In the genomic region with DNA sequence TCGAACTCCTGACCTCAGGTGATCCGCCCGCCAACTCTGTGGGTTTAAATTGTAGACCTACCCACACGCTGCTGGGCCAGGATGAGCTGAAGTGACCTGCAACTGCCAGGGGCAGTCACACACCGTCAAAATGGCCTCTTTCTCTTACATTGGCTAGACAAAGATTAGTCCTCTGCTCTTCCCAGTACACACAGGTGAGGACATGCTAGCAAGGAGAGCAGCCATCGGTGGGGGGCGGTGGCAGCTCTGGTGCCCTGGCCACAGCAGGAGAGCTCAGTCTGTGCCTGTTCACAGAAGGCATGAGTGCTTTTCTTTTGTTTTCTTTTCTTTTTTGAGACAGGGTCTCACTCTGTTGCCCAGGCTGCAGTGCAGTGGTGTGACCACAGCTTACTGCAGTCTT, we compare ENCODE assay signal across 25 cellular contexts.
"Had no signal": no experiment of that assay in that cellular context is flagged by ENCODE, and none has a peak within 500 bp of the region (broad histone marks: within the 10 kb centered on the region; RNA-seq: fewer than 3 reads in every experiment).

No MANE protein-coding gene starts in this region.

- H3K4me3 Mint-ChIP-seq: activated CD4-positive, alpha-beta memory T cell treated with anti-CD3 and anti-CD28 coated beads, Interleukin-2, amount 10 ng/mL, durations not matched to agents 7 days and 5 days; activated CD4-positive, alpha-beta T cell treated with anti-CD3 and anti-CD28 coated beads, Interleukin-2, amount 10 ng/mL, durations not matched to agents 7 days and 5 days; activated naive CD4-positive, alpha-beta T cell treated with anti-CD3 and anti-CD28 coated beads, Interleukin-2, amount 10 ng/mL, durations not matched to agents 7 days and 5 days; activated naive CD8-positive, alpha-beta T cell treated with anti-CD3 and anti-CD28 coated beads, Interleukin-2, amount 10 ng/mL, durations not matched to agents 7 days and 5 days; activated T-cell treated with anti-CD3 and anti-CD28 coated beads, Interleukin-2, amount 50 U/mL, for 24 hours; activated T-cell treated with anti-CD3 and anti-CD28 coated beads, Interleukin-2, amount 50 U/mL, for 72 hours; central memory CD8-positive, alpha-beta T cell; T-helper 17 cell; T-helper 2 cell treated with Interferon-gamma antibody and Interleukin-4, amounts not matched to agents 5 μg/mL and 100 μg/mL, for 36 hours had no signal

- H3K36me3 Mint-ChIP-seq: activated naive CD4-positive, alpha-beta T cell treated with anti-CD3 and anti-CD28 coated beads, Interleukin-2, amount 50 U/mL, for 72 hours had no signal

- H3K27me3 Mint-ChIP-seq: activated CD4-positive, alpha-beta memory T cell treated with anti-CD3 and anti-CD28 coated beads, Interleukin-2, amount 10 ng/mL, durations not matched to agents 7 days and 5 days; activated CD4-positive, alpha-beta T cell treated with anti-CD3 and anti-CD28 coated beads, Interleukin-2, amount 10 ng/mL, durations not matched to agents 7 days and 5 days; activated naive CD4-positive, alpha-beta T cell treated with anti-CD3 and anti-CD28 coated beads, Interleukin-2, amount 10 ng/mL, durations not matched to agents 7 days and 5 days; activated naive CD8-positive, alpha-beta T cell treated with anti-CD3 and anti-CD28 coated beads, Interleukin-2, amount 10 ng/mL, durations not matched to agents 7 days and 5 days; activated T-cell treated with anti-CD3 and anti-CD28 coated beads, Interleukin-2, amount 50 U/mL, for 24 hours; central memory CD8-positive, alpha-beta T cell; T-helper 17 cell had no signal

- H3K27ac Mint-ChIP-seq: activated CD4-positive, alpha-beta memory T cell treated with anti-CD3 and anti-CD28 coated beads, Interleukin-2, amount 10 ng/mL, durations not matched to agents 7 days and 5 days; activated CD4-positive, alpha-beta T cell treated with anti-CD3 and anti-CD28 coated beads, Interleukin-2, amount 10 ng/mL, durations not matched to agents 7 days and 5 days; activated naive CD8-positive, alpha-beta T cell treated with anti-CD3 and anti-CD28 coated beads, Interleukin-2, amount 10 ng/mL, durations not matched to agents 7 days and 5 days; activated T-cell treated with anti-CD3 and anti-CD28 coated beads, Interleukin-2, amount 50 U/mL, for 24 hours; activated T-cell treated with anti-CD3 and anti-CD28 coated beads, Interleukin-2, amount 50 U/mL, for 72 hours; T-helper 17 cell; T-helper 2 cell treated with Interferon-gamma antibody and Interleukin-4, amounts not matched to agents 5 μg/mL and 100 μg/mL, for 36 hours had no signal

- DNase-seq: activated CD4-positive, alpha-beta memory T cell treated with anti-CD3 and anti-CD28 coated beads, Interleukin-2, amount 10 ng/mL, durations not matched to agents 7 days and 5 days; activated CD4-positive, alpha-beta T cell treated with anti-CD3 and anti-CD28 coated beads for 1 hour; activated CD4-positive, alpha-beta T cell treated with anti-CD3 and anti-CD28 coated beads for 4 hours; activated CD4-positive, alpha-beta T cell treated with anti-CD3 and anti-CD28 coated beads, Interleukin-2, amount 10 ng/mL, durations not matched to agents 7 days and 5 days; activated CD4-positive, alpha-beta T cell treated with anti-CD3 and anti-CD28 coated beads, Interleukin-2, amount 50 U/mL, for 4 hours; activated CD8-positive, alpha-beta memory T cell treated with anti-CD3 and anti-CD28 coated beads, Interleukin-2, amount 50 U/mL, for 48 hours; activated gamma-delta T cell; activated naive CD4-positive, alpha-beta T cell; activated naive CD4-positive, alpha-beta T cell treated with anti-CD3 and anti-CD28 coated beads, Interleukin-2, amount 10 ng/mL, durations not matched to agents 7 days and 5 days; activated naive CD8-positive, alpha-beta T cell treated with anti-CD3 and anti-CD28 coated beads, Interleukin-2, amount 10 ng/mL, durations not matched to agents 7 days and 5 days; activated T-cell treated with anti-CD3 and anti-CD28 coated beads for 4 hours; activated T-cell treated with anti-CD3 and anti-CD28 coated beads, Interleukin-2, amount 50 U/mL, for 24 hours; activated T-cell treated with anti-CD3 and anti-CD28 coated beads, Interleukin-2, amount 50 U/mL, for 72 hours; brain microvascular endothelial cell; cortex of kidney; dermis blood vessel endothelial cell; effector CD8-positive, alpha-beta T cell; esophagus squamous epithelium; foreskin melanocyte; T-helper 1 cell; T-helper 17 cell had no signal

- ATAC-seq: activated naive CD4-positive, alpha-beta T cell treated with anti-CD3 and anti-CD28 coated beads, Interleukin-2, amount 50 U/mL, for 72 hours; activated T-cell treated with anti-CD3 and anti-CD28 coated beads, Interleukin-2, amount 50 U/mL, for 72 hours; gastroesophageal sphincter; T-helper 17 cell had no signal

- H3K9me3 Mint-ChIP-seq: activated CD4-positive, alpha-beta memory T cell treated with anti-CD3 and anti-CD28 coated beads, Interleukin-2, amount 10 ng/mL, durations not matched to agents 7 days and 5 days; activated CD4-positive, alpha-beta T cell treated with anti-CD3 and anti-CD28 coated beads, Interleukin-2, amount 10 ng/mL, durations not matched to agents 7 days and 5 days; activated naive CD4-positive, alpha-beta T cell treated with anti-CD3 and anti-CD28 coated beads, Interleukin-2, amount 10 ng/mL, durations not matched to agents 7 days and 5 days; activated naive CD4-positive, alpha-beta T cell treated with anti-CD3 and anti-CD28 coated beads, Interleukin-2, amount 50 U/mL, for 72 hours; activated naive CD8-positive, alpha-beta T cell treated with anti-CD3 and anti-CD28 coated beads, Interleukin-2, amount 10 ng/mL, durations not matched to agents 7 days and 5 days; activated T-cell treated with anti-CD3 and anti-CD28 coated beads, Interleukin-2, amount 50 U/mL, for 24 hours; activated T-cell treated with anti-CD3 and anti-CD28 coated beads, Interleukin-2, amount 50 U/mL, for 72 hours; central memory CD8-positive, alpha-beta T cell; T-helper 2 cell treated with Interferon-gamma antibody and Interleukin-4, amounts not matched to agents 5 μg/mL and 100 μg/mL, for 36 hours had no signal
